11 cellular contexts compared by ENCODE assay signal in genomic region chr3:140505256-140505655, GRCh38.
A peak's percentile ranks its signal among the peaks of the same experiment; 100 is the strongest.
DNase-seq lines count a peak whose midpoint lies in the region; ATAC-seq, FAIRE-seq and TF ChIP-seq lines count a peak whose summit lies in the region.
"Had no signal": no experiment of that assay in that cellular context is flagged by ENCODE, and none has a peak within 500 bp of the region (broad histone marks: within the 10 kb centered on the region; RNA-seq: fewer than 3 reads in every experiment).

No MANE protein-coding gene starts in this region.

- no peak overlapping the region for H3K4me3 ChIP-seq in mesendoderm (ENCODE audit: low read length)
- no peak overlapping the region for H3K4me3 ChIP-seq in HepG2 (replicated peaks in 1 of 3; ENCODE audit: insufficient read depth in 1 of 3, low read depth in 2 of 3, low read length in 3 of 3)
- H3K4me3 ChIP-seq: gastrocnemius medialis had no signal

- no peak overlapping the region for H3K56ac ChIP-seq in mesendoderm (ENCODE audit: low read length)

- H3K18ac ChIP-seq in mesendoderm (ENCODE audit: low read length) = no peak overlapping the region

- H3K79me1 ChIP-seq in mesendoderm (ENCODE audit: low read length) = no peaks in the 10 kb centered on the region

- no TSS peak for BruUV-seq in HepG2 (replicated peaks; lab: Mats Ljungman, UMichigan)

- no peak overlapping the region for H3K4ac ChIP-seq in mesendoderm (ENCODE audit: low read depth, low read length)

- POLR2A ChIA-PET in HepG2 (lab: Yijun Ruan, JAX) = no interaction called here

- no peaks in the 10 kb centered on the region for H3K9me3 ChIP-seq in HepG2 (ENCODE audit: low read length)
- H3K9me3 ChIP-seq: gastrocnemius medialis had no signal

- CTCF ChIA-PET in HepG2 (lab: Yijun Ruan, JAX; ENCODE audit: low intra/inter-chr PET ratio, low total read pairs) = no interaction called here

- H2AFZ ChIP-seq in HepG2 (ENCODE audit: low read length) = no peak overlapping the region

- FAIRE-seq in HepG2 (lab: Jason Lieb, UNC) = no peak

- H3K23ac ChIP-seq in mesendoderm (ENCODE audit: low read length) = no peak overlapping the region

- TF ChIP-seq RAD21 in HepG2 (CRISPR knock-in tag; IDR thresholded peaks at IDR 0.05) = no peak

- no peak overlapping the region for H4K8ac ChIP-seq in mesendoderm (ENCODE audit: low read depth, low read length)

- H4K5ac ChIP-seq in mesendoderm (ENCODE audit: low read length) = no peak overlapping the region

- H3K4me2 ChIP-seq in mesendoderm (ENCODE audit: low read length) (no peak overlapping the region), HepG2 (ENCODE audit: low read depth, low read length) (no peak overlapping the region)

- ATAC-seq in GM18520 (IDR thresholded peaks at IDR 0.05; ENCODE audit: unreplicated experiment) (peak; percentile 80), GM21825 (IDR thresholded peaks at IDR 0.05; ENCODE audit: unreplicated experiment) (peak; percentile 83), HepG2 (no peak)
- ATAC-seq: naive thymus-derived CD4-positive, alpha-beta T cell had no signal

- TF ChIP-seq EP300 in HepG2 (IDR thresholded peaks at IDR 0.05; ENCODE audit: low read depth in 2 of 2, low read length in 2 of 2) (no peak), HepG2 (CRISPR knock-in tag; IDR thresholded peaks at IDR 0.05; ENCODE audit: borderline replicate concordance) (no peak)

- H3K36me3 ChIP-seq in mesendoderm (ENCODE audit: control insufficient read depth, insufficient read depth, low read length) (no peaks in the 10 kb centered on the region), HepG2 (replicated peaks in 1 of 2; ENCODE audit: control insufficient read depth in 1 of 2, insufficient read depth in 2 of 2, low read length in 2 of 2) (no peaks in the 10 kb centered on the region; a peak in 1 of 5 replicates)
- H3K36me3 ChIP-seq: gastrocnemius medialis had no signal

- H3K79me2 ChIP-seq in mesendoderm (ENCODE audit: control insufficient read depth, insufficient read depth, low read length) (no peaks in the 10 kb centered on the region), HepG2 (ENCODE audit: insufficient read depth, low read length) (no peaks in the 10 kb centered on the region)

- intact Hi-C loops in HepG2 (cut with micrococcal nuclease; ENCODE audit: unreplicated experiment) = loop anchor here (10.0 kb wide), 1 partner anchor 380 kb away; no protein-coding TSS in a partner anchor

- H2BK15ac ChIP-seq in mesendoderm (replicated peaks; ENCODE audit: low read depth) = no peak overlapping the region

- H2AK5ac ChIP-seq in mesendoderm (ENCODE audit: low read length) = no peak overlapping the region

- H4K20me1 ChIP-seq in HepG2 (ENCODE audit: insufficient read depth, low read length) = no peaks in the 10 kb centered on the region

- H3K27me3 ChIP-seq in mesendoderm (ENCODE audit: insufficient read depth, low read length, poor library complexity) (no peaks in the 10 kb centered on the region), HepG2 (ENCODE audit: control insufficient read depth in 1 of 2, insufficient read depth in 2 of 2, low read length in 2 of 2) (peaks cover 0 to 4% of the 10 kb centered on the region in 2 experiments; a peak in 1 of 5 replicates)
- H3K27me3 ChIP-seq: gastrocnemius medialis had no signal

- in situ Hi-C loops in HepG2 (cut with HindIII; ENCODE audit: extremely low pct_ligation_motif_present, low pct_unique_long_range_greater_than_20kb) = no loop called here

- H3K4me1 ChIP-seq in mesendoderm (ENCODE audit: control insufficient read depth, low read depth, low read length) (peaks cover 11% of the 10 kb centered on the region), HepG2 (ENCODE audit: insufficient read depth, low read length) (no peaks in the 10 kb centered on the region)
- H3K4me1 ChIP-seq: gastrocnemius medialis had no signal

- H3K9ac ChIP-seq in mesendoderm (ENCODE audit: low read length) (no peak overlapping the region), HepG2 (ENCODE audit: insufficient read depth, low read depth, low read length) (no peak overlapping the region)

- TF ChIP-seq CTCF in HepG2 (CRISPR knock-in tag; IDR thresholded peaks at IDR 0.05) = no peak

- peak; percentile 52 for DNase-seq in NCI-H2107 (lab: John Stamatoyannopoulos, UW)
- peak; percentile 53 for DNase-seq in mesendoderm
- no peak for DNase-seq in UCSD-AML1 (lab: John Stamatoyannopoulos, UW; ENCODE audit: unreplicated experiment)
- no peak for DNase-seq in stimulated activated CD4-positive, alpha-beta T cell treated with anti-CD3 and anti-CD28 coated beads, Interleukin-4, amount 100 ng/mL, for 1 hour
- DNase-seq in HepG2 (ENCODE audit: low spot score) = no peak
- no peak for DNase-seq in dedifferentiated amniotic fluid mesenchymal stem cell (ENCODE audit: extremely low spot score)
- DNase-seq: naive thymus-derived CD4-positive, alpha-beta T cell; NCI-H526 treated with DMSO at 0.1 percent for 48 hours had no signal

- no peak overlapping the region for H2BK120ac ChIP-seq in mesendoderm (ENCODE audit: low read depth, low read length)

- H3K27ac ChIP-seq in mesendoderm (ENCODE audit: low read depth, low read length) (no peak overlapping the region), HepG2 (ENCODE audit: extremely low read length, insufficient read depth, low read length) (no peak overlapping the region)
- H3K27ac ChIP-seq: gastrocnemius medialis had no signal

- no peak overlapping the region for H2BK5ac ChIP-seq in mesendoderm (ENCODE audit: low read length)

- no CpG with 5 or more reads among the region's 3 CpGs for WGBS in mesendoderm (ENCODE audit: extremely low coverage, insufficient coverage, low lambda C conversion rate)
- WGBS in HepG2 (ENCODE audit: low lambda C conversion rate) = 21% methylated on average over 3 of the region's 3 CpGs

- TF ChIP-seq POLR2A in HepG2 (IDR thresholded peaks at IDR 0.05; ENCODE audit: insufficient read depth in 1 of 2, low read depth in 2 of 2, low read length in 2 of 2) = no peak

TF ChIP-seq in HepG2, 621 proteins besides CTCF, POLR2A, EP300 and RAD21:
- TF ChIP-seq PCBP1 (IDR thresholded peaks at IDR 0.05; ENCODE audit: borderline replicate concordance, low read depth, low read length) (no peak), TEAD3 (CRISPR knock-in tag; optimal IDR thresholded peaks at IDR 0.05; ENCODE audit: borderline replicate concordance) (no peak), PHF5A (CRISPR knock-in tag; IDR thresholded peaks at IDR 0.05; ENCODE audit: low read depth, unreplicated experiment) (no peak), SALL1 (CRISPR knock-in tag; IDR thresholded peaks at IDR 0.05) (no peak)

Comparison
In these comparisons a context has a peak if more than half of its experiments do, and no peak if none do; other contexts are left out.
1. DNase-seq: peak in NCI-H2107 (single experiment) and mesendoderm (single experiment); none in UCSD-AML1 (single experiment), stimulated activated CD4-positive, alpha-beta T cell treated with anti-CD3 and anti-CD28 coated beads, Interleukin-4, amount 100 ng/mL, for 1 hour (single experiment), HepG2 (single experiment) and dedifferentiated amniotic fluid mesenchymal stem cell (single experiment).